ENCODE assay signal across 8 cellular contexts in the genomic region with DNA sequence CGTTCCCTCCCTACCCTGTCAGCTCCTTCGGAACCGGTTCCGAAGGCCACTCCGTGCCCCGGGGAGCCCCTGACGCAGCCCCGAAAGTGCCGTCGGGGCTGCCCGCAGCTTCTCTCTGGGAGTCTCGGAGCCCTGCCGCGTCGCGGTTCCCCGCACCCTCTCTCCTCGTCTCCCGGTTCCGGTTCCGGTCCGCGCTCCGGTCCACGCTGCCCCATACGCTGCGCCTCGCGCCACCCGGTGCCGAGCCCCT.
DNase-seq lines count a peak whose midpoint lies in the region; ATAC-seq and TF ChIP-seq lines count a peak whose summit lies in the region.

No MANE protein-coding gene starts in this region.

- peak overlapping the region; percentile 86 for H3K27ac ChIP-seq in MM.1S (ENCODE audit: low read length)

- H3K36me3 ChIP-seq in MM.1S (replicated peaks; ENCODE audit: insufficient read depth, low read length) (peaks cover 17% of the 10 kb centered on the region), adipocyte (ENCODE audit: control insufficient read depth, insufficient read depth, low read length, severe bottlenecking) (peaks cover 48% of the 10 kb centered on the region), iPS-15b (ENCODE audit: control insufficient read depth, insufficient read depth, low read length) (peaks cover 25% of the 10 kb centered on the region)

- no peaks in the 10 kb centered on the region for H3K9me3 ChIP-seq in MM.1S (replicated peaks; ENCODE audit: insufficient read depth, low read length)
- no peaks in the 10 kb centered on the region for H3K9me3 ChIP-seq in adipocyte (ENCODE audit: control insufficient read depth, low read length)
- no peaks in the 10 kb centered on the region for H3K9me3 ChIP-seq in iPS-15b (ENCODE audit: control insufficient read depth, insufficient read depth, low read length)

- no peak for ATAC-seq in HG02885 (IDR thresholded peaks at IDR 0.05; ENCODE audit: poor library complexity, unreplicated experiment)

- H3K4me3 ChIP-seq in MM.1S (ENCODE audit: low read length) = peak overlapping the region; percentile 92
- peak overlapping the region; percentile 98 for H3K4me3 ChIP-seq in adipocyte (ENCODE audit: low read length)
- H3K4me3 ChIP-seq in iPS-15b (ENCODE audit: low read depth, low read length) = peak overlapping the region; percentile 86

- TF ChIP-seq CTCF in MM.1S (IDR thresholded peaks at IDR 0.05; ENCODE audit: low read length) = no peak

- no peaks in the 10 kb centered on the region for H4K20me1 ChIP-seq in MM.1S (ENCODE audit: insufficient read depth, low read length)

- DNase-seq in NCI-H510A (lab: John Stamatoyannopoulos, UW) = peak; percentile 24
- no peak for DNase-seq in NCI-H510A treated with DMSO at 0.1 percent for 48 hours (lab: John Stamatoyannopoulos, UW)
- DNase-seq in MM.1S = peak; percentile 31
- peak; percentile 70 for DNase-seq in adipocyte (ENCODE audit: low read depth)
- DNase-seq in stimulated activated CD4-positive, alpha-beta T cell treated with anti-CD3 and anti-CD28 coated beads, Interleukin-2, amount 100 ng/mL, for 24 hours = peak; percentile 67
- DNase-seq in DMS153 (lab: John Stamatoyannopoulos, UW) = no peak

- H3K79me2 ChIP-seq in MM.1S (ENCODE audit: low read length) = peaks cover 49% of the 10 kb centered on the region

- peaks cover 21% of the 10 kb centered on the region for H3F3A ChIP-seq in MM.1S (ENCODE audit: insufficient read depth, low read length)

- H3K4me2 ChIP-seq in MM.1S (ENCODE audit: low read depth, low read length) = peak overlapping the region; percentile 97

- no peaks in the 10 kb centered on the region for H3K9me2 ChIP-seq in MM.1S (replicated peaks; ENCODE audit: insufficient read depth, low read length)

- peak overlapping the region; percentile 67 for H2AFZ ChIP-seq in MM.1S (ENCODE audit: low read length)

- H3K27me3 ChIP-seq in MM.1S (replicated peaks; ENCODE audit: insufficient read depth, low read length) = no peaks in the 10 kb centered on the region
- H3K27me3 ChIP-seq in adipocyte (replicated peaks; ENCODE audit: control insufficient read depth, insufficient read depth, low read length) = no peaks in the 10 kb centered on the region
- H3K27me3 ChIP-seq in iPS-15b (ENCODE audit: control insufficient read depth, insufficient read depth, low read length) = peaks cover 17% of the 10 kb centered on the region

- H3K4me1 ChIP-seq in MM.1S (ENCODE audit: low read length) (peaks cover 10% of the 10 kb centered on the region), adipocyte (ENCODE audit: control insufficient read depth, insufficient read depth, low read length) (peaks cover 40% of the 10 kb centered on the region), iPS-15b (ENCODE audit: control insufficient read depth, insufficient read depth, low read length) (peaks cover 11% of the 10 kb centered on the region)

- H3K9ac ChIP-seq in MM.1S (ENCODE audit: low read length) (peak overlapping the region; percentile 97), adipocyte (ENCODE audit: low read length) (peak overlapping the region; percentile 97), iPS-15b (ENCODE audit: low read depth, low read length) (peak overlapping the region; percentile 87)

Comparison
In these comparisons a context has a peak if more than half of its experiments do, and no peak if none do; other contexts are left out.
1. DNase-seq: peak in NCI-H510A (single experiment), MM.1S (single experiment), adipocyte (single experiment) and stimulated activated CD4-positive, alpha-beta T cell treated with anti-CD3 and anti-CD28 coated beads, Interleukin-2, amount 100 ng/mL, for 24 hours (2 of 2); none in NCI-H510A treated with DMSO at 0.1 percent for 48 hours (single experiment) and DMS153 (single experiment).
2. Peak in every context shown above with its lines, with median percentiles within 50 percentile points of each other: H3K4me3 ChIP-seq and H3K9ac ChIP-seq.